8 cellular contexts compared by ENCODE assay signal in genomic region chr1:55375617-55376258, GRCh38.
DNase-seq lines count a peak whose midpoint lies in the region; TF ChIP-seq lines count a peak whose summit lies in the region.

No MANE protein-coding gene starts in this region.

- intact Hi-C loops in activated CD4-positive, alpha-beta T cell treated with anti-CD3 and anti-CD28 coated beads, Interleukin-2, amount 10 ng/mL, durations not matched to agents 24 days and 14 days (cut with micrococcal nuclease), result loop anchor here (10.0 kb wide), 1 partner anchor 1209 kb away; no protein-coding TSS in a partner anchor
- intact Hi-C loops in ovary (cut with DNase I), result loop anchor here in 3 of 4 donors (5.0 to 10.0 kb wide), 3 partner anchors 1197 to 1209 kb away; partner anchors contain the start of gene PLPP3 (in 1 of the 3)

- no peak overlapping the region for H3K4me3 ChIP-seq in foreskin fibroblast (ENCODE audit: low read depth in 1 of 2, low read length in 2 of 2)
- no peak overlapping the region for H3K4me3 ChIP-seq in ovary

- H3K27ac ChIP-seq in ovary, result no peak overlapping the region

- no peaks in the 10 kb centered on the region for H3K9me3 ChIP-seq in ovary

- peaks cover 2% of the 10 kb centered on the region for H3K27me3 Mint-ChIP-seq in activated CD4-positive, alpha-beta T cell treated with anti-CD3 and anti-CD28 coated beads, Interleukin-2, amount 10 ng/mL, durations not matched to agents 24 days and 14 days

- peak; percentile 95 for TF ChIP-seq CTCF in foreskin fibroblast (IDR thresholded peaks at IDR 0.05; ENCODE audit: low read depth, low read length)
- TF ChIP-seq CTCF in ovary (IDR thresholded peaks at IDR 0.05), result peak; percentile 62 to 69 (median 66)

- no peak for TF ChIP-seq EP300 in ovary (IDR thresholded peaks at IDR 0.05)

- DNase-seq in CD1c-positive myeloid dendritic cell (ENCODE audit: extremely low spot score), result peak; percentile 69
- peak; percentile 32 for DNase-seq in GM19238 (ENCODE audit: insufficient read length, low spot score)
- peak; percentile 41 for DNase-seq in NCI-H2107 (lab: John Stamatoyannopoulos, UW)
- peak; percentile 77 for DNase-seq in activated CD4-positive, alpha-beta T cell treated with anti-CD3 and anti-CD28 coated beads, Interleukin-2, amount 10 ng/mL, durations not matched to agents 24 days and 14 days
- DNase-seq in foreskin fibroblast, result peak; percentile 31 to 76
- peak; percentile 28 to 54 (median 40) for DNase-seq in ovary
- DNase-seq in stimulated activated naive CD4-positive, alpha-beta T cell treated with Interleukin-2 at 50 U/mL for 16 hours (lab: John Stamatoyannopoulos, UW), result no peak
- no peak for DNase-seq in activated CD4-positive, CD25-positive, alpha-beta regulatory T cell treated with anti-CD3 and anti-CD28 coated beads, Interleukin-2, amount 50 U/mL, for 72 hours

- H3K27ac Mint-ChIP-seq in activated CD4-positive, alpha-beta T cell treated with anti-CD3 and anti-CD28 coated beads, Interleukin-2, amount 10 ng/mL, durations not matched to agents 24 days and 14 days, result no peak overlapping the region

- H3K9me3 Mint-ChIP-seq in activated CD4-positive, alpha-beta T cell treated with anti-CD3 and anti-CD28 coated beads, Interleukin-2, amount 10 ng/mL, durations not matched to agents 24 days and 14 days, result no peaks in the 10 kb centered on the region

- no peaks in the 10 kb centered on the region for H3K27me3 ChIP-seq in ovary

- H3K4me3 Mint-ChIP-seq in activated CD4-positive, alpha-beta T cell treated with anti-CD3 and anti-CD28 coated beads, Interleukin-2, amount 10 ng/mL, durations not matched to agents 24 days and 14 days, result no peak overlapping the region

- no peak for TF ChIP-seq POLR2A in ovary (IDR thresholded peaks at IDR 0.05)

- H3K36me3 Mint-ChIP-seq in activated CD4-positive, alpha-beta T cell treated with anti-CD3 and anti-CD28 coated beads, Interleukin-2, amount 10 ng/mL, durations not matched to agents 24 days and 14 days (ENCODE audit: low read depth), result no peaks in the 10 kb centered on the region

- peaks cover 10% of the 10 kb centered on the region for H3K4me1 Mint-ChIP-seq in activated CD4-positive, alpha-beta T cell treated with anti-CD3 and anti-CD28 coated beads, Interleukin-2, amount 10 ng/mL, durations not matched to agents 24 days and 14 days

- WGBS in ovary, 3 donors, result 25 to 42% (median 35%) methylated on average over 4 of the region's 4 CpGs

- peaks cover 10% of the 10 kb centered on the region for H3K4me1 ChIP-seq in ovary (ENCODE audit: insufficient read depth)

- no peaks in the 10 kb centered on the region for H3K36me3 ChIP-seq in ovary

Comparison
In these comparisons a context has a peak if more than half of its experiments do, and no peak if none do; other contexts are left out.
1. DNase-seq: peak in CD1c-positive myeloid dendritic cell (single experiment), GM19238 (single experiment), NCI-H2107 (single experiment), activated CD4-positive, alpha-beta T cell treated with anti-CD3 and anti-CD28 coated beads, Interleukin-2, amount 10 ng/mL, durations not matched to agents 24 days and 14 days (single experiment), foreskin fibroblast (2 of 2) and ovary (5 of 5); none in stimulated activated naive CD4-positive, alpha-beta T cell treated with Interleukin-2 at 50 U/mL for 16 hours (single experiment) and activated CD4-positive, CD25-positive, alpha-beta regulatory T cell treated with anti-CD3 and anti-CD28 coated beads, Interleukin-2, amount 50 U/mL, for 72 hours (single experiment).